1 cellular context compared by ENCODE assay signal in the genomic region with DNA sequence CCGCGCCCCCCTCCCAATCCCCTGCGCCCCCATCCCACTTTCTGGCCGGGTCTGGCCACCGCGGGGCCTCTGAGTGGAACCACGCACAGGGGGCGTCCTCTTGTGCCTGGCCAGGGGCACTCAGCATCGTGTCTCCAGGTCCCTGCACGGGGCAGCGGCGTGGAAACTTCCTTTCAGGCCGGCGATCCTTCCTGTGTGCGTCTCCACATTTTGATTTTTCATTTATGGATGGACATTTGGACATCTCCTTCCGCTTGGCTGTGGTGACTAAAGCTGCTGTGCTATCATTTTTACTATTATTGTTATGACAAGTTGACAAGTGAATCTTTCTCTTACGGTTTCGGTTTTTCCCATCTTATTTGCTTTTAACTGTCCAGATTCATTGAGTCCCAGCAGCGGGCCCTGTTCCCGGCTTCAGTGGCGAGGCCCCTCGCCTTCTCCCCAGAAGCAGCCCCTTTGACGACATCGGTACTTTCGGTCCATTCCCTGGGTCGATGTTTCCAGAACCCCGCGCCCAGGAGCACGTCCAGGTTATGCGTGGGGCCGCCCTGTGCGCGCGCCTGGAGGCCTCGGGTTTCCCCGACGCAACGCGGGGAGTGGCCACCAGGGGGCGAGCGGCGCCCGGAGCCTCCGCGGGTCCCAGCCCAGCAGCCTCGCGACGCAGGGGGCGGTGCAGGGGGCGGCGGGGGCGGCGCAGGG.
TF ChIP-seq lines count a peak whose summit lies in the region.

No MANE protein-coding gene starts in this region.

TF ChIP-seq in K562, 482 proteins besides CTCF, POLR2A, EP300 and RAD21 (continues in another document):
- TF ChIP-seq, protein P1, sequence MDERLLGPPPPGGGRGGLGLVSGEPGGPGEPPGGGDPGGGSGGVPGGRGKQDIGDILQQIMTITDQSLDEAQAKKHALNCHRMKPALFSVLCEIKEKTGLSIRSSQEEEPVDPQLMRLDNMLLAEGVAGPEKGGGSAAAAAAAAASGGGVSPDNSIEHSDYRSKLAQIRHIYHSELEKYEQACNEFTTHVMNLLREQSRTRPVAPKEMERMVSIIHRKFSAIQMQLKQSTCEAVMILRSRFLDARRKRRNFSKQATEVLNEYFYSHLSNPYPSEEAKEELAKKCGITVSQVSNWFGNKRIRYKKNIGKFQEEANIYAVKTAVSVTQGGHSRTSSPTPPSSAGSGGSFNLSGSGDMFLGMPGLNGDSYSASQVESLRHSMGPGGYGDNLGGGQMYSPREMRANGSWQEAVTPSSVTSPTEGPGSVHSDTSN (CRISPR knock-in tag; IDR thresholded peaks at IDR 0.05; ENCODE audit: low read depth): no peak
- TF ChIP-seq, protein P1 (tag; conservative IDR thresholded peaks at IDR 0.05; ENCODE audit: low read depth): no peak
- TF ChIP-seq SIN3A (IDR thresholded peaks at IDR 0.05; ENCODE audit: borderline replicate concordance in 2 of 2, control insufficient read depth in 1 of 2, low read depth in 2 of 2, low read length in 2 of 2) (no peak), ESRRA (IDR thresholded peaks at IDR 0.05; ENCODE audit: borderline replicate concordance, low read depth) (0 out of 2 replicates have a peak, but pooled peaks have one; percentile 21), CTBP1 (IDR thresholded peaks at IDR 0.05; ENCODE audit: borderline replicate concordance) (peak; percentile 62; the same call in 1 of the 2 replicates), ZNF561 (CRISPR knock-in tag; conservative IDR thresholded peaks at IDR 0.05) (no peak), ZNF695 (CRISPR knock-in tag; IDR thresholded peaks at IDR 0.05) (no peak), RCOR1 (IDR thresholded peaks at IDR 0.05; ENCODE audit: borderline replicate concordance in 1 of 2, low read depth in 2 of 2, low read length in 2 of 2) (0 out of 4 replicates have a peak, but pooled peaks of 1 of the 2 experiments have one; percentile 18), DACH1 (IDR thresholded peaks at IDR 0.05; ENCODE audit: partially characterized antibody) (no peak), PHF20 (IDR thresholded peaks at IDR 0.05; ENCODE audit: partially characterized antibody) (no peak), MED1 (CRISPR knock-in tag; IDR thresholded peaks at IDR 0.05; ENCODE audit: borderline replicate concordance) (no peak), CREM (IDR thresholded peaks at IDR 0.05; ENCODE audit: low read depth) (peak; percentile 72), SP1 (CRISPR knock-in tag; IDR thresholded peaks at IDR 0.05) (peak; percentile 59; the same call in 1 of the 2 replicates), EGR1 (conservative IDR thresholded peaks at IDR 0.05) (peak; percentile 27; the same call in 1 of the 2 replicates), CXXC5 (CRISPR knock-in tag; IDR thresholded peaks at IDR 0.05) (peak; percentile 70), POLR2B (IDR thresholded peaks at IDR 0.05; ENCODE audit: low read depth, partially characterized antibody) (no peak), ZBTB7A (IDR thresholded peaks at IDR 0.05; ENCODE audit: borderline replicate concordance, control insufficient read depth, low read depth, low read length) (peak; percentile 89), TEAD2 (tag; IDR thresholded peaks at IDR 0.05) (no peak), SMAD4 (CRISPR knock-in tag; conservative IDR thresholded peaks at IDR 0.05) (0 out of 2 replicates have a peak, but pooled peaks have one; percentile 44)
- TF ChIP-seq, protein P2, sequence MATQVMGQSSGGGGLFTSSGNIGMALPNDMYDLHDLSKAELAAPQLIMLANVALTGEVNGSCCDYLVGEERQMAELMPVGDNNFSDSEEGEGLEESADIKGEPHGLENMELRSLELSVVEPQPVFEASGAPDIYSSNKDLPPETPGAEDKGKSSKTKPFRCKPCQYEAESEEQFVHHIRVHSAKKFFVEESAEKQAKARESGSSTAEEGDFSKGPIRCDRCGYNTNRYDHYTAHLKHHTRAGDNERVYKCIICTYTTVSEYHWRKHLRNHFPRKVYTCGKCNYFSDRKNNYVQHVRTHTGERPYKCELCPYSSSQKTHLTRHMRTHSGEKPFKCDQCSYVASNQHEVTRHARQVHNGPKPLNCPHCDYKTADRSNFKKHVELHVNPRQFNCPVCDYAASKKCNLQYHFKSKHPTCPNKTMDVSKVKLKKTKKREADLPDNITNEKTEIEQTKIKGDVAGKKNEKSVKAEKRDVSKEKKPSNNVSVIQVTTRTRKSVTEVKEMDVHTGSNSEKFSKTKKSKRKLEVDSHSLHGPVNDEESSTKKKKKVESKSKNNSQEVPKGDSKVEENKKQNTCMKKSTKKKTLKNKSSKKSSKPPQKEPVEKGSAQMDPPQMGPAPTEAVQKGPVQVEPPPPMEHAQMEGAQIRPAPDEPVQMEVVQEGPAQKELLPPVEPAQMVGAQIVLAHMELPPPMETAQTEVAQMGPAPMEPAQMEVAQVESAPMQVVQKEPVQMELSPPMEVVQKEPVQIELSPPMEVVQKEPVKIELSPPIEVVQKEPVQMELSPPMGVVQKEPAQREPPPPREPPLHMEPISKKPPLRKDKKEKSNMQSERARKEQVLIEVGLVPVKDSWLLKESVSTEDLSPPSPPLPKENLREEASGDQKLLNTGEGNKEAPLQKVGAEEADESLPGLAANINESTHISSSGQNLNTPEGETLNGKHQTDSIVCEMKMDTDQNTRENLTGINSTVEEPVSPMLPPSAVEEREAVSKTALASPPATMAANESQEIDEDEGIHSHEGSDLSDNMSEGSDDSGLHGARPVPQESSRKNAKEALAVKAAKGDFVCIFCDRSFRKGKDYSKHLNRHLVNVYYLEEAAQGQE (CRISPR knock-in tag; IDR thresholded peaks at IDR 0.05; ENCODE audit: low read depth): 0 out of 2 replicates have a peak, but pooled peaks have one; percentile 29
- TF ChIP-seq, protein P3, sequence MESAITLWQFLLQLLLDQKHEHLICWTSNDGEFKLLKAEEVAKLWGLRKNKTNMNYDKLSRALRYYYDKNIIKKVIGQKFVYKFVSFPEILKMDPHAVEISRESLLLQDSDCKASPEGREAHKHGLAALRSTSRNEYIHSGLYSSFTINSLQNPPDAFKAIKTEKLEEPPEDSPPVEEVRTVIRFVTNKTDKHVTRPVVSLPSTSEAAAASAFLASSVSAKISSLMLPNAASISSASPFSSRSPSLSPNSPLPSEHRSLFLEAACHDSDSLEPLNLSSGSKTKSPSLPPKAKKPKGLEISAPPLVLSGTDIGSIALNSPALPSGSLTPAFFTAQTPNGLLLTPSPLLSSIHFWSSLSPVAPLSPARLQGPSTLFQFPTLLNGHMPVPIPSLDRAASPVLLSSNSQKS (CRISPR knock-in tag; IDR thresholded peaks at IDR 0.05): no peak
- TF ChIP-seq, protein P4, sequence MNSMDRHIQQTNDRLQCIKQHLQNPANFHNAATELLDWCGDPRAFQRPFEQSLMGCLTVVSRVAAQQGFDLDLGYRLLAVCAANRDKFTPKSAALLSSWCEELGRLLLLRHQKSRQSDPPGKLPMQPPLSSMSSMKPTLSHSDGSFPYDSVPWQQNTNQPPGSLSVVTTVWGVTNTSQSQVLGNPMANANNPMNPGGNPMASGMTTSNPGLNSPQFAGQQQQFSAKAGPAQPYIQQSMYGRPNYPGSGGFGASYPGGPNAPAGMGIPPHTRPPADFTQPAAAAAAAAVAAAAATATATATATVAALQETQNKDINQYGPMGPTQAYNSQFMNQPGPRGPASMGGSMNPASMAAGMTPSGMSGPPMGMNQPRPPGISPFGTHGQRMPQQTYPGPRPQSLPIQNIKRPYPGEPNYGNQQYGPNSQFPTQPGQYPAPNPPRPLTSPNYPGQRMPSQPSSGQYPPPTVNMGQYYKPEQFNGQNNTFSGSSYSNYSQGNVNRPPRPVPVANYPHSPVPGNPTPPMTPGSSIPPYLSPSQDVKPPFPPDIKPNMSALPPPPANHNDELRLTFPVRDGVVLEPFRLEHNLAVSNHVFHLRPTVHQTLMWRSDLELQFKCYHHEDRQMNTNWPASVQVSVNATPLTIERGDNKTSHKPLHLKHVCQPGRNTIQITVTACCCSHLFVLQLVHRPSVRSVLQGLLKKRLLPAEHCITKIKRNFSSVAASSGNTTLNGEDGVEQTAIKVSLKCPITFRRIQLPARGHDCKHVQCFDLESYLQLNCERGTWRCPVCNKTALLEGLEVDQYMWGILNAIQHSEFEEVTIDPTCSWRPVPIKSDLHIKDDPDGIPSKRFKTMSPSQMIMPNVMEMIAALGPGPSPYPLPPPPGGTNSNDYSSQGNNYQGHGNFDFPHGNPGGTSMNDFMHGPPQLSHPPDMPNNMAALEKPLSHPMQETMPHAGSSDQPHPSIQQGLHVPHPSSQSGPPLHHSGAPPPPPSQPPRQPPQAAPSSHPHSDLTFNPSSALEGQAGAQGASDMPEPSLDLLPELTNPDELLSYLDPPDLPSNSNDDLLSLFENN (IDR thresholded peaks at IDR 0.05; ENCODE audit: low read depth in 2 of 2, low read length in 2 of 2): no peak
- TF ChIP-seq, protein P5, sequence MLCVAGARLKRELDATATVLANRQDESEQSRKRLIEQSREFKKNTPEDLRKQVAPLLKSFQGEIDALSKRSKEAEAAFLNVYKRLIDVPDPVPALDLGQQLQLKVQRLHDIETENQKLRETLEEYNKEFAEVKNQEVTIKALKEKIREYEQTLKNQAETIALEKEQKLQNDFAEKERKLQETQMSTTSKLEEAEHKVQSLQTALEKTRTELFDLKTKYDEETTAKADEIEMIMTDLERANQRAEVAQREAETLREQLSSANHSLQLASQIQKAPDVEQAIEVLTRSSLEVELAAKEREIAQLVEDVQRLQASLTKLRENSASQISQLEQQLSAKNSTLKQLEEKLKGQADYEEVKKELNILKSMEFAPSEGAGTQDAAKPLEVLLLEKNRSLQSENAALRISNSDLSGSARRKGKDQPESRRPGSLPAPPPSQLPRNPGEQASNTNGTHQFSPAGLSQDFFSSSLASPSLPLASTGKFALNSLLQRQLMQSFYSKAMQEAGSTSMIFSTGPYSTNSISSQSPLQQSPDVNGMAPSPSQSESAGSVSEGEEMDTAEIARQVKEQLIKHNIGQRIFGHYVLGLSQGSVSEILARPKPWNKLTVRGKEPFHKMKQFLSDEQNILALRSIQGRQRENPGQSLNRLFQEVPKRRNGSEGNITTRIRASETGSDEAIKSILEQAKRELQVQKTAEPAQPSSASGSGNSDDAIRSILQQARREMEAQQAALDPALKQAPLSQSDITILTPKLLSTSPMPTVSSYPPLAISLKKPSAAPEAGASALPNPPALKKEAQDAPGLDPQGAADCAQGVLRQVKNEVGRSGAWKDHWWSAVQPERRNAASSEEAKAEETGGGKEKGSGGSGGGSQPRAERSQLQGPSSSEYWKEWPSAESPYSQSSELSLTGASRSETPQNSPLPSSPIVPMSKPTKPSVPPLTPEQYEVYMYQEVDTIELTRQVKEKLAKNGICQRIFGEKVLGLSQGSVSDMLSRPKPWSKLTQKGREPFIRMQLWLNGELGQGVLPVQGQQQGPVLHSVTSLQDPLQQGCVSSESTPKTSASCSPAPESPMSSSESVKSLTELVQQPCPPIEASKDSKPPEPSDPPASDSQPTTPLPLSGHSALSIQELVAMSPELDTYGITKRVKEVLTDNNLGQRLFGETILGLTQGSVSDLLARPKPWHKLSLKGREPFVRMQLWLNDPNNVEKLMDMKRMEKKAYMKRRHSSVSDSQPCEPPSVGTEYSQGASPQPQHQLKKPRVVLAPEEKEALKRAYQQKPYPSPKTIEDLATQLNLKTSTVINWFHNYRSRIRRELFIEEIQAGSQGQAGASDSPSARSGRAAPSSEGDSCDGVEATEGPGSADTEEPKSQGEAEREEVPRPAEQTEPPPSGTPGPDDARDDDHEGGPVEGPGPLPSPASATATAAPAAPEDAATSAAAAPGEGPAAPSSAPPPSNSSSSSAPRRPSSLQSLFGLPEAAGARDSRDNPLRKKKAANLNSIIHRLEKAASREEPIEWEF (CRISPR knock-in tag; IDR thresholded peaks at IDR 0.05): no peak
- TF ChIP-seq, protein P6, sequence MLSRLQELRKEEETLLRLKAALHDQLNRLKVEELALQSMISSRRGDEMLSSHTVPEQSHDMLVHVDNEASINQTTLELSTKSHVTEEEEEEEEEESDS (CRISPR knock-in tag; IDR thresholded peaks at IDR 0.05): no peak
- TF ChIP-seq, protein P7, sequence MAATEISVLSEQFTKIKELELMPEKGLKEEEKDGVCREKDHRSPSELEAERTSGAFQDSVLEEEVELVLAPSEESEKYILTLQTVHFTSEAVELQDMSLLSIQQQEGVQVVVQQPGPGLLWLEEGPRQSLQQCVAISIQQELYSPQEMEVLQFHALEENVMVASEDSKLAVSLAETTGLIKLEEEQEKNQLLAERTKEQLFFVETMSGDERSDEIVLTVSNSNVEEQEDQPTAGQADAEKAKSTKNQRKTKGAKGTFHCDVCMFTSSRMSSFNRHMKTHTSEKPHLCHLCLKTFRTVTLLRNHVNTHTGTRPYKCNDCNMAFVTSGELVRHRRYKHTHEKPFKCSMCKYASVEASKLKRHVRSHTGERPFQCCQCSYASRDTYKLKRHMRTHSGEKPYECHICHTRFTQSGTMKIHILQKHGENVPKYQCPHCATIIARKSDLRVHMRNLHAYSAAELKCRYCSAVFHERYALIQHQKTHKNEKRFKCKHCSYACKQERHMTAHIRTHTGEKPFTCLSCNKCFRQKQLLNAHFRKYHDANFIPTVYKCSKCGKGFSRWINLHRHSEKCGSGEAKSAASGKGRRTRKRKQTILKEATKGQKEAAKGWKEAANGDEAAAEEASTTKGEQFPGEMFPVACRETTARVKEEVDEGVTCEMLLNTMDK (IDR thresholded peaks at IDR 0.05; ENCODE audit: borderline replicate concordance, insufficient read depth, low read depth, low read length, poor library complexity, severe bottlenecking): peak; percentile 76
- TF ChIP-seq, protein P8, sequence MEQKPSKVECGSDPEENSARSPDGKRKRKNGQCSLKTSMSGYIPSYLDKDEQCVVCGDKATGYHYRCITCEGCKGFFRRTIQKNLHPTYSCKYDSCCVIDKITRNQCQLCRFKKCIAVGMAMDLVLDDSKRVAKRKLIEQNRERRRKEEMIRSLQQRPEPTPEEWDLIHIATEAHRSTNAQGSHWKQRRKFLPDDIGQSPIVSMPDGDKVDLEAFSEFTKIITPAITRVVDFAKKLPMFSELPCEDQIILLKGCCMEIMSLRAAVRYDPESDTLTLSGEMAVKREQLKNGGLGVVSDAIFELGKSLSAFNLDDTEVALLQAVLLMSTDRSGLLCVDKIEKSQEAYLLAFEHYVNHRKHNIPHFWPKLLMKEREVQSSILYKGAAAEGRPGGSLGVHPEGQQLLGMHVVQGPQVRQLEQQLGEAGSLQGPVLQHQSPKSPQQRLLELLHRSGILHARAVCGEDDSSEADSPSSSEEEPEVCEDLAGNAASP (IDR thresholded peaks at IDR 0.05): no peak
